In the genomic region with DNA sequence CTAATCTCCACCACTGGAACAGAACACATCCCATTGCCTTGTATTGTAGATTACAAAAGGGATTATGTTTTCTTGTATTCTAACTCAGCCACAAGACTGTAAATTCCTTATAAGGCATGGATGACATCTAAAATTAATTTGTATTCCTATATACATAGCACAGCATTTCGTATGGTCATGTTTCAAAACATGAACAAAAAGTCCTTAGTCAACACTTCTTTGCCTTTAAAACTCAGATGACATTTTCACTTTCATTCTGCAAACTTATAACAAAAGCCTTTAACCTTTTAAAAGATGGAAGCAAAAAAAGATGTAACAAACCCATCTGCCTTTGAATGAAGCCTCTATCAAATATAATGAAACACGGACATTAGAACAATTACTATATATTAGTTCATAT, we compare ENCODE assay signal across 32 cellular contexts.
"Had no signal": no experiment of that assay in that cellular context is flagged by ENCODE, and none has a peak within 500 bp of the region (broad histone marks: within the 10 kb centered on the region; RNA-seq: fewer than 3 reads in every experiment).

No MANE protein-coding gene starts in this region.

- H3K27ac ChIP-seq: Peyer's patch, RWPE1, SJCRH30, SK-N-MC had no signal

- DNase-seq: Kasumi-1, KBM-7, MG63, MV-4-11, NCI-H1092, NCI-H1105, NCI-H1417 treated with DMSO at 0.1 percent for 48 hours, NCI-H1436 treated with DMSO at 0.1 percent for 48 hours, NCI-H1694 treated with DMSO at 0.1 percent for 48 hours, NCI-H1930, NCI-H2029 treated with DMSO at 0.1 percent for 48 hours, NCI-H2081 treated with DMSO at 0.1 percent for 48 hours, NCI-H2107, NCI-H2171, NCI-H226, NCI-H446 treated with DMSO at 0.1 percent for 48 hours, NCI-H510A, NCI-H524, NCI-H526, NCI-H69, NCI-H748 treated with DMSO at 0.1 percent for 48 hours, NCI-H82, PC-3, Peyer's patch, SHP77, SIG-M5, SJCRH30, T-cell had no signal

- H3K4me1 ChIP-seq: Peyer's patch, SJCRH30 had no signal

- ATAC-seq: PC-3, Right ventricle myocardium inferior, SK-N-SH treated with all-trans-retinoic acid at 6 μM for 48 hours, T-cell had no signal

- H3K36me3 ChIP-seq: MG63, Peyer's patch, SJCRH30 had no signal

- H3K4me3 ChIP-seq: MG63, Peyer's patch, SJCRH30, SK-N-MC had no signal

- H3K9me3 ChIP-seq: MG63, Peyer's patch, SJCRH30 had no signal

- H3K27me3 ChIP-seq: MG63, Peyer's patch, SJCRH30 had no signal
